Comparison of ENCODE assay signal across 23 cellular contexts in genomic region chr15:36130641-36131310, GRCh38.
"Had no signal": no experiment of that assay in that cellular context is flagged by ENCODE, and none has a peak within 500 bp of the region (broad histone marks: within the 10 kb centered on the region; RNA-seq: fewer than 3 reads in every experiment).

No MANE protein-coding gene starts in this region.

- H3K36me3 ChIP-seq: heart left ventricle, right lobe of liver, stomach, suprapubic skin, transverse colon, uterus, WERI-Rb-1 had no signal

- H3K4me1 Mint-ChIP-seq: naive B cell; stimulated activated effector memory CD8-positive, alpha-beta T cell treated with anti-CD3 and anti-CD28 coated beads, Interleukin-12 subunit alpha, Interleukin-12 subunit beta, amount 100 ng/mL, for 72 hours; T-cell had no signal

- H3K36me3 Mint-ChIP-seq: activated naive CD8-positive, alpha-beta T cell; naive B cell; stimulated activated effector memory CD8-positive, alpha-beta T cell treated with anti-CD3 and anti-CD28 coated beads, Interleukin-12 subunit alpha, Interleukin-12 subunit beta, amount 100 ng/mL, for 72 hours; T-cell had no signal

- H3K27ac ChIP-seq: coronary artery, heart left ventricle, right lobe of liver, skin epidermis, stomach, suprapubic skin, transverse colon, uterus, WERI-Rb-1 had no signal

- H3K9me3 Mint-ChIP-seq: stimulated activated effector memory CD8-positive, alpha-beta T cell treated with anti-CD3 and anti-CD28 coated beads, Interleukin-12 subunit alpha, Interleukin-12 subunit beta, amount 100 ng/mL, for 72 hours had no signal

- H3K27me3 Mint-ChIP-seq: activated naive CD8-positive, alpha-beta T cell; naive B cell; T-cell had no signal

- FAIRE-seq: astrocyte, islet of Langerhans had no signal

- H3K9me3 ChIP-seq: heart left ventricle, right lobe of liver, stomach, suprapubic skin, transverse colon, uterus had no signal

- DNase-seq: activated CD4-positive, alpha-beta T cell treated with anti-CD3 and anti-CD28 coated beads for 1 hour; activated CD4-positive, alpha-beta T cell treated with anti-CD3 and anti-CD28 coated beads, Interleukin-2, amount 50 U/mL, for 1 hour; activated CD8-positive, alpha-beta T cell treated with anti-CD3 and anti-CD28 coated beads, Interleukin-2, amount 10 ng/mL, durations not matched to agents 7 days and 5 days; activated gamma-delta T cell treated with Interleukin-2 at 50 U/mL for 16 hours; heart left ventricle; left cardiac atrium; naive B cell; nucleus accumbens; right lobe of liver; stimulated activated CD4-positive, alpha-beta T cell treated with anti-CD3 and anti-CD28 coated beads, Interleukin-1b, Interleukin-23, amount 100 ng/mL, for 48 hours; stomach; T-cell; transverse colon; uterus; WERI-Rb-1 had no signal

- H3K4me1 ChIP-seq: heart left ventricle, right lobe of liver, suprapubic skin, transverse colon, uterus had no signal

- H3K27ac Mint-ChIP-seq: activated CD8-positive, alpha-beta T cell treated with anti-CD3 and anti-CD28 coated beads, Interleukin-2, amount 10 ng/mL, durations not matched to agents 7 days and 5 days; activated naive CD8-positive, alpha-beta T cell; naive B cell; stimulated activated effector memory CD8-positive, alpha-beta T cell treated with anti-CD3 and anti-CD28 coated beads, Interleukin-12 subunit alpha, Interleukin-12 subunit beta, amount 100 ng/mL, for 72 hours; T-cell; T-helper 2 cell treated with Interferon-gamma antibody and Interleukin-4, amounts not matched to agents 5 μg/mL and 100 μg/mL, for 36 hours had no signal

- H3K4me3 Mint-ChIP-seq: activated CD8-positive, alpha-beta T cell treated with anti-CD3 and anti-CD28 coated beads, Interleukin-2, amount 10 ng/mL, durations not matched to agents 7 days and 5 days; activated naive CD8-positive, alpha-beta T cell; naive B cell; stimulated activated effector memory CD8-positive, alpha-beta T cell treated with anti-CD3 and anti-CD28 coated beads, Interleukin-12 subunit alpha, Interleukin-12 subunit beta, amount 100 ng/mL, for 72 hours; T-cell; T-helper 2 cell treated with Interferon-gamma antibody and Interleukin-4, amounts not matched to agents 5 μg/mL and 100 μg/mL, for 36 hours had no signal

- H3K27me3 ChIP-seq: heart left ventricle, right lobe of liver, stomach, suprapubic skin, transverse colon, uterus had no signal

- H3K4me3 ChIP-seq: coronary artery, heart left ventricle, right lobe of liver, skin epidermis, stomach, suprapubic skin, transverse colon, uterus had no signal

- ATAC-seq: activated CD8-positive, alpha-beta T cell treated with anti-CD3 and anti-CD28 coated beads, Interleukin-2, amount 10 ng/mL, durations not matched to agents 7 days and 5 days; heart left ventricle; left cardiac atrium; right lobe of liver; stimulated activated effector memory CD8-positive, alpha-beta T cell treated with anti-CD3 and anti-CD28 coated beads, Interleukin-12 subunit alpha, Interleukin-12 subunit beta, amount 100 ng/mL, for 72 hours; T-cell had no signal
